12 cellular contexts compared by ENCODE assay signal in genomic region chr6:167760979-167761793, GRCh38.
DNase-seq lines count a peak whose midpoint lies in the region; ATAC-seq and TF ChIP-seq lines count a peak whose summit lies in the region.
"Had no signal": no experiment of that assay in that cellular context is flagged by ENCODE, and none has a peak within 500 bp of the region (broad histone marks: within the 10 kb centered on the region; RNA-seq: fewer than 3 reads in every experiment).

No MANE protein-coding gene starts in this region.

- H3K9me3 Mint-ChIP-seq in stimulated activated naive CD8-positive, alpha-beta T cell treated with anti-CD3 and anti-CD28 coated beads, Interleukin-15, amount 100 ng/mL, for 72 hours, result no peaks in the 10 kb centered on the region
- H3K9me3 Mint-ChIP-seq in osteocyte (ENCODE audit: unreplicated experiment), result no peaks in the 10 kb centered on the region
- H3K9me3 Mint-ChIP-seq: T-helper 1 cell treated with Interleukin-12 subunit alpha and Interleukin-12 subunit beta and Interleukin-4 antibody, amounts not matched to agents 30 μg/mL and 1 μg/mL, for 36 hours had no signal

- H3K27ac ChIP-seq in aorta (ENCODE audit: low read depth in 1 of 2, low read length in 2 of 2), result no peak overlapping the region
- H3K27ac ChIP-seq: A549, HL-60 had no signal

- intact Hi-C loops in left cardiac atrium (cut with DNase I), result no loop called here
- intact Hi-C loops in aorta (cut with DNase I), result no loop called here

- peaks cover 25% of the 10 kb centered on the region for H3K27me3 Mint-ChIP-seq in stimulated activated naive CD8-positive, alpha-beta T cell treated with anti-CD3 and anti-CD28 coated beads, Interleukin-15, amount 100 ng/mL, for 72 hours
- H3K27me3 Mint-ChIP-seq in osteocyte (ENCODE audit: unreplicated experiment), result peaks cover 32% of the 10 kb centered on the region

- H3K27me3 ChIP-seq in aorta (ENCODE audit: control insufficient read depth in 1 of 2, insufficient read depth in 2 of 2, low read length in 1 of 2), result no peaks in the 10 kb centered on the region
- no peaks in the 10 kb centered on the region for H3K27me3 ChIP-seq in H7 (ENCODE audit: control insufficient read depth, insufficient read depth, low read length)

- ATAC-seq in stimulated activated naive CD8-positive, alpha-beta T cell treated with anti-CD3 and anti-CD28 coated beads, Interleukin-15, amount 100 ng/mL, for 72 hours, result peak; percentile 17
- ATAC-seq in stimulated activated naive CD8-positive, alpha-beta T cell treated with anti-CD3 and anti-CD28 coated beads, Interleukin-15, Interleukin-2, amounts not matched to agents 100 U/mL and 50 U/mL, for 24 hours, result no peak
- ATAC-seq in left cardiac atrium (peak; percentile 91 to 93), aorta (ENCODE audit: low FRiP score) (peak; percentile 86)
- ATAC-seq: A549 had no signal

- peaks cover 0 to 2% of the 10 kb centered on the region in 2 donors for H3K4me1 ChIP-seq in aorta (ENCODE audit: control insufficient read depth in 1 of 2, insufficient read depth in 2 of 2, low read length in 2 of 2)
- H3K4me1 ChIP-seq: A549 had no signal

- H3K4me1 Mint-ChIP-seq in stimulated activated naive CD8-positive, alpha-beta T cell treated with anti-CD3 and anti-CD28 coated beads, Interleukin-15, amount 100 ng/mL, for 72 hours, result no peaks in the 10 kb centered on the region
- H3K4me1 Mint-ChIP-seq in osteocyte (ENCODE audit: unreplicated experiment), result peaks cover 19% of the 10 kb centered on the region

- no peaks in the 10 kb centered on the region for H3K9me3 ChIP-seq in aorta (ENCODE audit: control insufficient read depth, low read length)
- H3K9me3 ChIP-seq: A549 had no signal

- H3K36me3 Mint-ChIP-seq in osteocyte (ENCODE audit: unreplicated experiment), result no peaks in the 10 kb centered on the region

- no peak overlapping the region for H3K4me3 Mint-ChIP-seq in stimulated activated naive CD8-positive, alpha-beta T cell treated with anti-CD3 and anti-CD28 coated beads, Interleukin-15, amount 100 ng/mL, for 72 hours
- no peak overlapping the region for H3K4me3 Mint-ChIP-seq in osteocyte (ENCODE audit: unreplicated experiment)
- H3K4me3 Mint-ChIP-seq: T-helper 1 cell treated with Interleukin-12 subunit alpha and Interleukin-12 subunit beta and Interleukin-4 antibody, amounts not matched to agents 30 μg/mL and 1 μg/mL, for 36 hours had no signal

- H3K4me3 ChIP-seq in aorta (ENCODE audit: low read length in 2 of 2) (no peak overlapping the region), H7 (ENCODE audit: insufficient read depth, low read depth, low read length) (no peak overlapping the region)
- H3K4me3 ChIP-seq: A549 had no signal

- DNase-seq in stimulated activated naive CD8-positive, alpha-beta T cell treated with anti-CD3 and anti-CD28 coated beads, Interleukin-15, amount 100 ng/mL, for 72 hours, result no peak
- no peak for DNase-seq in stimulated activated naive CD8-positive, alpha-beta T cell treated with anti-CD3 and anti-CD28 coated beads, Interleukin-15, Interleukin-2, amounts not matched to agents 100 U/mL and 50 U/mL, for 24 hours
- DNase-seq in left cardiac atrium (peak; percentile 80), osteocyte (ENCODE audit: extremely low spot score, unreplicated experiment) (no peak), aorta (peak in 1 of 2 donors; percentile 72), NOMO-1 treated with DMSO at 0.1 percent for 48 hours (lab: John Stamatoyannopoulos, UW; ENCODE audit: unreplicated experiment) (no peak), H7 (no peak), HK-2 (ENCODE audit: unreplicated experiment) (no peak)
- DNase-seq: NCI-H1417 treated with DMSO at 0.1 percent for 48 hours had no signal

- TF ChIP-seq CTCF in osteocyte (IDR thresholded peaks at IDR 0.05), result no peak

- peak overlapping the region in 1 of 2 donors; percentile 22 for H3K27ac Mint-ChIP-seq in stimulated activated naive CD8-positive, alpha-beta T cell treated with anti-CD3 and anti-CD28 coated beads, Interleukin-15, amount 100 ng/mL, for 72 hours
- peak overlapping the region; percentile 38 for H3K27ac Mint-ChIP-seq in osteocyte (ENCODE audit: unreplicated experiment)
- H3K27ac Mint-ChIP-seq: T-helper 1 cell treated with Interleukin-12 subunit alpha and Interleukin-12 subunit beta and Interleukin-4 antibody, amounts not matched to agents 30 μg/mL and 1 μg/mL, for 36 hours had no signal

- WGBS in aorta, 2 donors, result 19 to 23% methylated on average over 18 of the region's 18 CpGs

- no peaks in the 10 kb centered on the region for H3K36me3 ChIP-seq in aorta (ENCODE audit: control insufficient read depth in 1 of 2, insufficient read depth in 2 of 2, low read length in 1 of 2)
- H3K36me3 ChIP-seq in H7 (replicated peaks; ENCODE audit: control insufficient read depth, insufficient read depth, low read length), result no peaks in the 10 kb centered on the region
